In genomic region chr22:50314455-50315288, GRCh38 we compare ENCODE assay signal across 8 cellular contexts. TPM values are rescaled to one million over a fixed set of nuclear protein-coding genes. Genes with fewer than 3 reads are reported as not detected.
DNase-seq lines count a peak whose midpoint lies in the region; ATAC-seq and TF ChIP-seq lines count a peak whose summit lies in the region.

No MANE protein-coding gene starts in this region.

- H3K9me3 Mint-ChIP-seq in activated CD8-positive, alpha-beta T cell treated with anti-CD3 and anti-CD28 coated beads for 36 hours, result no peaks in the 10 kb centered on the region

- H3K79me2 ChIP-seq in DND-41 (ENCODE audit: insufficient read depth, low read length), result no peaks in the 10 kb centered on the region
- H3K79me2 ChIP-seq in Karpas-422 (ENCODE audit: low read length), result no peaks in the 10 kb centered on the region

- H3K27me3 Mint-ChIP-seq in activated CD8-positive, alpha-beta T cell treated with anti-CD3 and anti-CD28 coated beads for 36 hours, result no peaks in the 10 kb centered on the region

- ATAC-seq in DND-41 (ENCODE audit: insufficient read depth, low read depth) (peak; percentile 60; the same call in 2 of the 3 replicates), GM21515 (IDR thresholded peaks at IDR 0.05; ENCODE audit: unreplicated experiment) (peak; percentile 70), left ventricle myocardium superior (peak; percentile 55)
- ATAC-seq in activated CD8-positive, alpha-beta T cell treated with anti-CD3 and anti-CD28 coated beads for 36 hours, result peak; percentile 97

- H3K9me3 ChIP-seq in DND-41 (ENCODE audit: insufficient read depth, low read length, severe bottlenecking) (no peaks in the 10 kb centered on the region), Karpas-422 (ENCODE audit: low read length) (no peaks in the 10 kb centered on the region)

- no peak for TF ChIP-seq CTCF in DND-41 (IDR thresholded peaks at IDR 0.05; ENCODE audit: borderline replicate concordance, extremely low read depth, low read length, poor library complexity, severe bottlenecking)
- TF ChIP-seq CTCF in activated CD8-positive, alpha-beta T cell treated with anti-CD3 and anti-CD28 coated beads for 36 hours (IDR thresholded peaks at IDR 0.05), result no peak

- H3K4me2 ChIP-seq in DND-41 (ENCODE audit: insufficient read depth, low read length) (peak overlapping the region; percentile 41; the same call in 1 of the 2 replicates), Karpas-422 (ENCODE audit: low read depth, low read length, poor library complexity, severe bottlenecking) (peak overlapping the region; percentile 63)

- peak overlapping the region; percentile 84 for H3K4me3 Mint-ChIP-seq in activated CD8-positive, alpha-beta T cell treated with anti-CD3 and anti-CD28 coated beads for 36 hours

- H3K36me3 Mint-ChIP-seq in activated CD8-positive, alpha-beta T cell treated with anti-CD3 and anti-CD28 coated beads for 36 hours (ENCODE audit: low read depth), result no peaks in the 10 kb centered on the region

- no peaks in the 10 kb centered on the region for H3K9me2 ChIP-seq in Karpas-422 (replicated peaks; ENCODE audit: insufficient read depth, low read length)

- intact Hi-C loops in activated CD8-positive, alpha-beta T cell treated with anti-CD3 and anti-CD28 coated beads for 36 hours (cut with micrococcal nuclease), result no loop called here
- intact Hi-C loops in left ventricle myocardium superior (cut with micrococcal nuclease), result no loop called here

- H3K36me3 ChIP-seq in DND-41 (ENCODE audit: insufficient read depth, low read length), result no peaks in the 10 kb centered on the region
- no peaks in the 10 kb centered on the region for H3K36me3 ChIP-seq in Karpas-422 (ENCODE audit: insufficient read depth, low read length)

- H4K20me1 ChIP-seq in DND-41 (ENCODE audit: insufficient read depth, low read length), result peaks cover 14% of the 10 kb centered on the region; the same call in 1 of the 2 replicates
- 0 out of 2 replicates have a peak, but pooled peaks cover 5% of the 10 kb centered on the region for H4K20me1 ChIP-seq in Karpas-422 (ENCODE audit: insufficient read depth, low read depth, low read length)

- peak; percentile 35 for DNase-seq in DND-41
- DNase-seq in Karpas-422, result peak; percentile 91
- peak; percentile 91 for DNase-seq in activated CD8-positive, alpha-beta T cell treated with anti-CD3 and anti-CD28 coated beads for 36 hours
- DNase-seq in left ventricle myocardium superior, result peak; percentile 73
- peak; percentile 44 for DNase-seq in stimulated activated CD8-positive, alpha-beta memory T cell treated with anti-CD3 and anti-CD28 coated beads, Interleukin-15, amount 100 ng/mL, for 24 hours (ENCODE audit: low read depth)
- no peak for DNase-seq in NCI-H748 treated with DMSO at 0.1 percent for 48 hours (lab: John Stamatoyannopoulos, UW)
- DNase-seq in caudate nucleus (lab: John Stamatoyannopoulos, UW), result no peak

- POLR2A ChIA-PET in activated CD8-positive, alpha-beta T cell treated with anti-CD3 and anti-CD28 coated beads for 36 hours (lab: Charles Lee), result interaction anchor here (0.6 to 2.2 kb wide), 8 partner anchors 10 to 71 kb away, joined by 3 to 9 read pairs (median 6); no protein-coding TSS in a partner anchor

- H3K4me1 ChIP-seq in DND-41 (ENCODE audit: insufficient read depth, low read length), result peaks cover 4% of the 10 kb centered on the region; the same call in 1 of the 2 replicates
- H3K4me1 ChIP-seq in Karpas-422 (ENCODE audit: low read length), result peaks cover 36% of the 10 kb centered on the region

- CTCF ChIA-PET in activated CD8-positive, alpha-beta T cell treated with anti-CD3 and anti-CD28 coated beads for 36 hours (lab: Charles Lee), result interaction anchor here (1.0 to 3.3 kb wide), 4 partner anchors 12 to 39 kb away, joined by 3 to 19 read pairs (median 5); partner anchors contain the start of gene DENND6B

- H3K27ac ChIP-seq in DND-41 (ENCODE audit: low read length) (no peak overlapping the region), Karpas-422 (ENCODE audit: low read length) (no peak overlapping the region), caudate nucleus (ENCODE audit: low read depth, low read length) (no peak overlapping the region)

- H3K27me3 ChIP-seq in DND-41 (ENCODE audit: insufficient read depth, low read length, poor library complexity) (peaks cover 12% of the 10 kb centered on the region), Karpas-422 (ENCODE audit: low read length) (no peaks in the 10 kb centered on the region)

- peaks cover 8% of the 10 kb centered on the region for H3K4me1 Mint-ChIP-seq in activated CD8-positive, alpha-beta T cell treated with anti-CD3 and anti-CD28 coated beads for 36 hours (ENCODE audit: low read depth)

- peak overlapping the region; percentile 62; the same call in 1 of the 2 replicates for H2AFZ ChIP-seq in DND-41 (ENCODE audit: low read depth, low read length)
- H2AFZ ChIP-seq in Karpas-422 (ENCODE audit: low read length), result peak overlapping the region; percentile 76; the same call in 1 of the 2 replicates

- H3K9ac ChIP-seq in DND-41 (ENCODE audit: low read depth, low read length) (no peak overlapping the region), Karpas-422 (ENCODE audit: low read length) (peak overlapping the region; percentile 63)

- H3K27ac Mint-ChIP-seq in activated CD8-positive, alpha-beta T cell treated with anti-CD3 and anti-CD28 coated beads for 36 hours, result peak overlapping the region; percentile 91

- H3K4me3 ChIP-seq in DND-41 (ENCODE audit: low read depth in 1 of 2, low read length in 2 of 2) (no peak overlapping the region; a peak in 1 of 4 replicates), Karpas-422 (ENCODE audit: low read length) (peak overlapping the region; percentile 61)

RNA-seq across cellular contexts. Expression of gene PLXNB2, which starts 7.2 kb away (rescaled TPM):
- 2.6 and 7.8 TPM in 2 replicates for total RNA-seq in Karpas-422 (2014; rRNA removed; shearing (Covaris generic); ENCODE audit: low replicate concordance)
- 10 to 100 TPM; 22.1 to 26.4 TPM for total RNA-seq in activated CD8-positive, alpha-beta T cell treated with anti-CD3 and anti-CD28 coated beads for 36 hours
- 81.7 TPM for total RNA-seq in left ventricle myocardium superior

RNA-seq across cellular contexts. Expression of gene DENND6B, which starts 12.1 kb away (rescaled TPM):
- 0.90 and 2.7 TPM in 2 replicates for total RNA-seq in Karpas-422 (2014; rRNA removed; shearing (Covaris generic); ENCODE audit: low replicate concordance)
- 1 to 10 TPM; 4.6 to 5.3 TPM for total RNA-seq in activated CD8-positive, alpha-beta T cell treated with anti-CD3 and anti-CD28 coated beads for 36 hours
- 1.4 TPM for total RNA-seq in left ventricle myocardium superior

RNA-seq across cellular contexts. Expression of gene PPP6R2, which starts 28.5 kb away (rescaled TPM):
- total RNA-seq in Karpas-422 (2014; rRNA removed; shearing (Covaris generic); ENCODE audit: low replicate concordance), result 32.9 and 78.0 TPM in 2 replicates
- total RNA-seq in activated CD8-positive, alpha-beta T cell treated with anti-CD3 and anti-CD28 coated beads for 36 hours, result 10 to 100 TPM; 44.2 to 44.3 TPM
- total RNA-seq in left ventricle myocardium superior, result 44.3 TPM

RNA-seq across cellular contexts. Expression of gene MAPK11, which starts 44.5 kb away (rescaled TPM):
- 6.4 and 15.8 TPM in 2 replicates for total RNA-seq in Karpas-422 (2014; rRNA removed; shearing (Covaris generic); ENCODE audit: low replicate concordance)
- 1 to 10 TPM; 5.9 to 6.2 TPM for total RNA-seq in activated CD8-positive, alpha-beta T cell treated with anti-CD3 and anti-CD28 coated beads for 36 hours
- 9.1 TPM for total RNA-seq in left ventricle myocardium superior

RNA-seq across cellular contexts. Expression of gene MAPK12, which starts 53.2 kb away (rescaled TPM):
- total RNA-seq in Karpas-422 (2014; rRNA removed; shearing (Covaris generic); ENCODE audit: low replicate concordance), result 45.4 and 110 TPM in 2 replicates
- total RNA-seq in activated CD8-positive, alpha-beta T cell treated with anti-CD3 and anti-CD28 coated beads for 36 hours, result 1 to 10 TPM; 7.9 to 9.2 TPM
- total RNA-seq in left ventricle myocardium superior, result 15.8 TPM

Comparison
In these comparisons a context has a peak if more than half of its experiments do, and no peak if none do; other contexts are left out.
1. DNase-seq: peak in DND-41 (single experiment), Karpas-422 (single experiment), activated CD8-positive, alpha-beta T cell treated with anti-CD3 and anti-CD28 coated beads for 36 hours (single experiment), left ventricle myocardium superior (single experiment) and stimulated activated CD8-positive, alpha-beta memory T cell treated with anti-CD3 and anti-CD28 coated beads, Interleukin-15, amount 100 ng/mL, for 24 hours (single experiment); none in NCI-H748 treated with DMSO at 0.1 percent for 48 hours (single experiment) and caudate nucleus (0 of 61).
2. Peak in every context shown above with its lines, with median percentiles within 50 percentile points of each other: ATAC-seq.